ENCODE assay signal across 23 cellular contexts in genomic region chr11:68545347-68545746, GRCh38.
DNase-seq lines count a peak whose midpoint lies in the region; ATAC-seq and TF ChIP-seq lines count a peak whose summit lies in the region.
"Had no signal": no experiment of that assay in that cellular context is flagged by ENCODE, and none has a peak within 500 bp of the region (broad histone marks: within the 10 kb centered on the region; RNA-seq: fewer than 3 reads in every experiment).

No MANE protein-coding gene starts in this region.

- H3K27me3 Mint-ChIP-seq in memory B cell (no peaks in the 10 kb centered on the region), type B pancreatic cell (no peaks in the 10 kb centered on the region)
- H3K27me3 Mint-ChIP-seq: activated naive CD8-positive, alpha-beta T cell treated with anti-CD3 and anti-CD28 coated beads, Interleukin-2, amount 10 ng/mL, durations not matched to agents 7 days and 5 days; central memory CD8-positive, alpha-beta T cell had no signal

- TF ChIP-seq CTCF in heart left ventricle (IDR thresholded peaks at IDR 0.05) (no peak), right atrium auricular region (IDR thresholded peaks at IDR 0.05) (no peak), HCT116 (IDR thresholded peaks at IDR 0.05 in 2 of 3, conservative IDR thresholded peaks at IDR 0.05 in 1 of 3; ENCODE audit: borderline replicate concordance in 1 of 3, insufficient read depth in 1 of 3, low read depth in 2 of 3, low read length in 2 of 3) (no peak), type B pancreatic cell (conservative IDR thresholded peaks at IDR 0.05) (no peak)

- H3K4me3 Mint-ChIP-seq in memory B cell = no peak overlapping the region
- H3K4me3 Mint-ChIP-seq in type B pancreatic cell = no peak overlapping the region
- H3K4me3 Mint-ChIP-seq: activated naive CD8-positive, alpha-beta T cell treated with anti-CD3 and anti-CD28 coated beads, Interleukin-2, amount 10 ng/mL, durations not matched to agents 7 days and 5 days; central memory CD8-positive, alpha-beta T cell; HFFc6; nephron had no signal

- H3K4me2 ChIP-seq in HCT116 (ENCODE audit: low read length) = peak overlapping the region; percentile 9; the same call in 1 of the 2 replicates
- H3K4me2 ChIP-seq: SK-N-SH had no signal

- H3K9me2 ChIP-seq in HCT116 (ENCODE audit: insufficient read depth) = no peaks in the 10 kb centered on the region
- H3K9me2 ChIP-seq: SK-N-SH had no signal

- DNase-seq in heart left ventricle (no peak), right atrium auricular region (ENCODE audit: low spot score) (no peak), HCT116 (ENCODE audit: low read depth, low spot score) (no peak), memory B cell (ENCODE audit: low spot score in 2 of 2) (no peak), type B pancreatic cell (ENCODE audit: extremely low spot score, unreplicated experiment) (no peak), NCI-H1092 treated with DMSO at 0.1 percent for 48 hours (lab: John Stamatoyannopoulos, UW) (no peak)
- DNase-seq in activated CD4-positive, CD25-positive, alpha-beta regulatory T cell (lab: John Stamatoyannopoulos, UW) = no peak
- DNase-seq: activated naive CD8-positive, alpha-beta T cell treated with anti-CD3 and anti-CD28 coated beads, Interleukin-2, amount 10 ng/mL, durations not matched to agents 7 days and 5 days; C1 segment of cervical spinal cord; dorsolateral prefrontal cortex; EL; GM23248; HFFc6; midbrain; NCI-H446 treated with DMSO at 0.1 percent for 48 hours; ovary; right cardiac atrium; SK-N-SH; stimulated activated CD4-positive, alpha-beta T cell treated with anti-CD3 and anti-CD28 coated beads, Interleukin-2, amount 100 ng/mL, for 48 hours; T-helper 2 cell had no signal

- intact Hi-C loops in heart left ventricle (cut with DNase I) = loop anchor here in 4 of 10 donors (5.0 to 10.0 kb wide), 3 partner anchors 37 to 83 kb away; partner anchors contain the start of gene PPP6R3 (in 3 of the 4)
- intact Hi-C loops in HCT116 (cut with micrococcal nuclease) = no loop called here

- H3K9me3 ChIP-seq in heart left ventricle = no peaks in the 10 kb centered on the region
- H3K9me3 ChIP-seq in right atrium auricular region = no peaks in the 10 kb centered on the region
- no peaks in the 10 kb centered on the region for H3K9me3 ChIP-seq in HCT116 (ENCODE audit: control insufficient read depth in 1 of 2, insufficient read depth in 1 of 2, low read depth in 1 of 2, low read length in 2 of 2)
- H3K9me3 ChIP-seq: ovary, SK-N-SH had no signal

- peak overlapping the region in 8 of 12 donors; percentile 2 to 66 (median 46) for H3K27ac ChIP-seq in heart left ventricle
- peak overlapping the region in 1 of 2 donors; percentile 79 for H3K27ac ChIP-seq in right atrium auricular region
- no peak overlapping the region for H3K27ac ChIP-seq in HCT116 (ENCODE audit: low read depth, low read length)
- H3K27ac ChIP-seq: dorsolateral prefrontal cortex, GM23248, ovary had no signal

- no peak overlapping the region for H3K9ac ChIP-seq in HCT116 (ENCODE audit: low read length)
- H3K9ac ChIP-seq: GM23248, SK-N-SH had no signal

- H3K4me1 Mint-ChIP-seq in memory B cell (peaks cover 31% of the 10 kb centered on the region), type B pancreatic cell (ENCODE audit: unreplicated experiment) (peaks cover 39% of the 10 kb centered on the region)

- H3K27me3 ChIP-seq in heart left ventricle (no peaks in the 10 kb centered on the region), right atrium auricular region (no peaks in the 10 kb centered on the region), HCT116 (ENCODE audit: insufficient read depth, low read length) (no peaks in the 10 kb centered on the region)
- H3K27me3 ChIP-seq: dorsolateral prefrontal cortex, ovary had no signal

- H3K4me3 ChIP-seq in heart left ventricle (no peak overlapping the region), right atrium auricular region (no peak overlapping the region), HCT116 (replicated peaks in 1 of 2; ENCODE audit: low read depth in 1 of 2, low read length in 2 of 2) (no peak overlapping the region)
- H3K4me3 ChIP-seq: dorsolateral prefrontal cortex, GM12878, GM23248, ovary had no signal

- POLR2A ChIA-PET in HCT116 (lab: Charles Lee) = no interaction called here

- H3K79me2 ChIP-seq in HCT116 (ENCODE audit: insufficient read depth, low read length) = peaks cover 99% of the 10 kb centered on the region

- H2AFZ ChIP-seq in HCT116 (ENCODE audit: low read depth, low read length, poor library complexity, severe bottlenecking) = no peak overlapping the region
- H2AFZ ChIP-seq: GM23248 had no signal

- peaks cover 8 to 86% (median 53%) of the 10 kb centered on the region in 12 donors for H3K4me1 ChIP-seq in heart left ventricle
- H3K4me1 ChIP-seq in right atrium auricular region = peaks cover 0 to 80% of the 10 kb centered on the region in 2 donors
- H3K4me1 ChIP-seq in HCT116 (ENCODE audit: control insufficient read depth in 1 of 2, insufficient read depth in 2 of 2, low read length in 2 of 2) = peaks cover 11 to 23% of the 10 kb centered on the region in 2 experiments

- peak overlapping the region; percentile 29 for H3K27ac Mint-ChIP-seq in memory B cell
- peak overlapping the region; percentile 81 for H3K27ac Mint-ChIP-seq in type B pancreatic cell
- H3K27ac Mint-ChIP-seq: activated naive CD8-positive, alpha-beta T cell treated with anti-CD3 and anti-CD28 coated beads, Interleukin-2, amount 10 ng/mL, durations not matched to agents 7 days and 5 days; nephron had no signal

- H3K36me3 Mint-ChIP-seq in memory B cell (peaks cover 43% of the 10 kb centered on the region), type B pancreatic cell (peaks cover 71% of the 10 kb centered on the region)

- BruUV-seq in HCT116 (replicated peaks; lab: Mats Ljungman, UMichigan) = no TSS peak

- RAD21 ChIA-PET in HCT116 (lab: Charles Lee; ENCODE audit: low non-redundant PET in 1 of 2, low total read pairs in 2 of 2, uncharacterized antibody in 2 of 2, unreplicated experiment in 2 of 2) = no interaction called here

- no peak for TF ChIP-seq POLR2A in heart left ventricle (IDR thresholded peaks at IDR 0.05)
- TF ChIP-seq POLR2A in HCT116 (IDR thresholded peaks at IDR 0.05; ENCODE audit: borderline replicate concordance, extremely low read depth, insufficient read depth, insufficient read length) = no peak

- 0 out of 2 replicates have a peak, but pooled peaks cover 6% of the 10 kb centered on the region for H4K20me1 ChIP-seq in HCT116 (ENCODE audit: insufficient read depth)

- TF ChIP-seq RAD21 in HCT116 (IDR thresholded peaks at IDR 0.05; ENCODE audit: low read depth) = no peak

- H3K9me3 Mint-ChIP-seq in memory B cell (no peaks in the 10 kb centered on the region), type B pancreatic cell (no peaks in the 10 kb centered on the region)
- H3K9me3 Mint-ChIP-seq: activated naive CD8-positive, alpha-beta T cell treated with anti-CD3 and anti-CD28 coated beads, Interleukin-2, amount 10 ng/mL, durations not matched to agents 7 days and 5 days; central memory CD8-positive, alpha-beta T cell; HFFc6; nephron had no signal

- ATAC-seq in heart left ventricle (no peak), HCT116 (no peak), memory B cell (ENCODE audit: low read depth) (no peak)
- ATAC-seq: GM12878 had no signal

- CTCF ChIA-PET in HCT116 (lab: Charles Lee) = no interaction called here

- H3K36me3 ChIP-seq in heart left ventricle (peaks cover 0 to 78% (median 55%) of the 10 kb centered on the region in 9 donors), right atrium auricular region (peaks cover 11% of the 10 kb centered on the region), HCT116 (ENCODE audit: control insufficient read depth in 1 of 2, insufficient read depth in 2 of 2, low read length in 2 of 2) (peaks cover 2 to 46% of the 10 kb centered on the region in 2 experiments; a peak in 2 of 4 replicates)
- H3K36me3 ChIP-seq: ovary had no signal

TF ChIP-seq in HCT116, 20 proteins besides CTCF, POLR2A, EP300 and RAD21 (continues in another document):
- TF ChIP-seq ZFX (IDR thresholded peaks at IDR 0.05) = no peak
- no peak for TF ChIP-seq SIN3A (IDR thresholded peaks at IDR 0.05; ENCODE audit: low read depth)
- no peak for TF ChIP-seq EZH2 (IDR thresholded peaks at IDR 0.05)
- TF ChIP-seq ZNF274 (IDR thresholded peaks at IDR 0.05; ENCODE audit: low read depth, low read length) = no peak
- TF ChIP-seq REST (IDR thresholded peaks at IDR 0.05; ENCODE audit: low read depth) = no peak
- TF ChIP-seq MAX (IDR thresholded peaks at IDR 0.05) = no peak
- no peak for TF ChIP-seq EGR1 (IDR thresholded peaks at IDR 0.05; ENCODE audit: low read depth)
- no peak for TF ChIP-seq SRF (IDR thresholded peaks at IDR 0.05; ENCODE audit: low read depth)
- no peak for TF ChIP-seq FOSL1 (IDR thresholded peaks at IDR 0.05; ENCODE audit: low read depth)
